ENCODE assay signal across 21 cellular contexts in genomic region chr3:18567293-18567692, GRCh38.
"Had no signal": no experiment of that assay in that cellular context is flagged by ENCODE, and none has a peak within 500 bp of the region (broad histone marks: within the 10 kb centered on the region; RNA-seq: fewer than 3 reads in every experiment).

No MANE protein-coding gene starts in this region.

- H3K4me2 ChIP-seq: PC-9 had no signal

- H3K36me3 ChIP-seq: Peyer's patch, SJCRH30 had no signal

- H3K4me1 ChIP-seq: Peyer's patch, SJCRH30 had no signal

- H2AFZ ChIP-seq: PC-9 had no signal

- H3K9me3 ChIP-seq: Peyer's patch, SJCRH30 had no signal

- H3K4me3 ChIP-seq: PC-9, Peyer's patch, SJCRH30 had no signal

- H3K27me3 ChIP-seq: Peyer's patch, SJCRH30 had no signal

- DNase-seq: KBM-7, MV-4-11, NCI-H1048, NCI-H1105, NCI-H1417, NCI-H146, NCI-H1694 treated with DMSO at 0.1 percent for 48 hours, NCI-H1930, NCI-H2081, NCI-H2107, NCI-H2227 treated with DMSO at 0.1 percent for 48 hours, NCI-H524, NCI-H526 treated with DMSO at 0.1 percent for 48 hours, NCI-H748 treated with DMSO at 0.1 percent for 48 hours, OCI-M1, PC-9, Peyer's patch, SHP77 treated with DMSO at 0.1 percent for 48 hours, SJCRH30 had no signal

- H3K27ac ChIP-seq: PC-9, Peyer's patch, SJCRH30 had no signal

- ATAC-seq: Right ventricle myocardium inferior, SK-N-SH treated with all-trans-retinoic acid at 6 μM for 48 hours had no signal
